8 cellular contexts compared by ENCODE assay signal in the genomic region with DNA sequence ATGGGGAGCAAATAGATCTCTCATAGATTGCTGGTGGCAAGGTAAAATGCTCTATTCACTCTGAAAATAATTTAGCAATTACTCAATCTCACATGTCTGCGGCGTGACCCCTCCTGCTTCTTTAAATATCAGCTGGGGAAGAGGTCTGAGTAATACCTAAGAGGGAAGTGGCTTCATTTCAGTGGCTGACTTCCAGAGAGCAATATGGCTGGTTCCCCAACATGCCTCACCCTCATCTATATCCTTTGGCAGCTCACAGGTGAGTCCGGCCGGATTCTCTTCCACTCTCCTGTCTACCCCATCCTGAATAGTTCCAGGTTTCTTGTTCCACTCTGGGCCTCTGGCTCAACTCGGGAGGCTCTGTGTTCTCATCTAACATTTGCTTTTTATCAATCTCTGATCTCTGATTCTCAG. TPM values are rescaled to one million over a fixed set of nuclear protein-coding genes. Genes with fewer than 3 reads are reported as not detected.
DNase-seq lines count a peak whose midpoint lies in the region; ATAC-seq, FAIRE-seq and TF ChIP-seq lines count a peak whose summit lies in the region.

A gene with protein sequence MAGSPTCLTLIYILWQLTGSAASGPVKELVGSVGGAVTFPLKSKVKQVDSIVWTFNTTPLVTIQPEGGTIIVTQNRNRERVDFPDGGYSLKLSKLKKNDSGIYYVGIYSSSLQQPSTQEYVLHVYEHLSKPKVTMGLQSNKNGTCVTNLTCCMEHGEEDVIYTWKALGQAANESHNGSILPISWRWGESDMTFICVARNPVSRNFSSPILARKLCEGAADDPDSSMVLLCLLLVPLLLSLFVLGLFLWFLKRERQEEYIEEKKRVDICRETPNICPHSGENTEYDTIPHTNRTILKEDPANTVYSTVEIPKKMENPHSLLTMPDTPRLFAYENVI (plus strand): TSS at position 150 of the 414 bp plus-strand sequence. CDS start 55 bp downstream, at position 205.

- H3K9me3 Mint-ChIP-seq in IgD-negative memory B cell = peaks cover 0 to 4% (median 0%) of the 10 kb centered on the region in 3 donors
- peaks cover 33% of the 10 kb centered on the region for H3K9me3 Mint-ChIP-seq in activated naive CD8-positive, alpha-beta T cell treated with anti-CD3 and anti-CD28 coated beads for 36 hours
- no peaks in the 10 kb centered on the region for H3K9me3 Mint-ChIP-seq in osteocyte (ENCODE audit: unreplicated experiment)

- H3K27me3 Mint-ChIP-seq in IgD-negative memory B cell = no peaks in the 10 kb centered on the region
- no peaks in the 10 kb centered on the region for H3K27me3 Mint-ChIP-seq in activated naive CD8-positive, alpha-beta T cell treated with anti-CD3 and anti-CD28 coated beads for 36 hours
- no peaks in the 10 kb centered on the region for H3K27me3 Mint-ChIP-seq in osteocyte (ENCODE audit: unreplicated experiment)

- H3K4me3 Mint-ChIP-seq in IgD-negative memory B cell (peak within 1 kb of the TSS; percentile 16 to 93 (median 86)), osteocyte (ENCODE audit: unreplicated experiment) (no peak within 1 kb of the TSS)
- H3K4me3 Mint-ChIP-seq in activated naive CD8-positive, alpha-beta T cell treated with anti-CD3 and anti-CD28 coated beads for 36 hours = peak within 1 kb of the TSS; percentile 89

- FAIRE-seq in D721Med (lab: Jason Lieb, UNC) = no peak

- peaks cover 3% of the 10 kb centered on the region for H3K36me3 Mint-ChIP-seq in IgD-negative memory B cell
- peaks cover 84% of the 10 kb centered on the region for H3K36me3 Mint-ChIP-seq in activated naive CD8-positive, alpha-beta T cell treated with anti-CD3 and anti-CD28 coated beads for 36 hours
- no peaks in the 10 kb centered on the region for H3K36me3 Mint-ChIP-seq in osteocyte (ENCODE audit: unreplicated experiment)

- H3K27ac Mint-ChIP-seq in IgD-negative memory B cell = peak within 1 kb of the TSS; percentile 6 to 91 (median 67)
- peak within 1 kb of the TSS; percentile 94 for H3K27ac Mint-ChIP-seq in activated naive CD8-positive, alpha-beta T cell treated with anti-CD3 and anti-CD28 coated beads for 36 hours
- H3K27ac Mint-ChIP-seq in osteocyte (ENCODE audit: unreplicated experiment) = no peak within 1 kb of the TSS

- ATAC-seq in GM21381 (IDR thresholded peaks at IDR 0.05; ENCODE audit: unreplicated experiment) = peak; percentile 43

- H3K4me1 Mint-ChIP-seq in IgD-negative memory B cell (peaks cover 35 to 44% (median 44%) of the 10 kb centered on the region in 3 donors), osteocyte (ENCODE audit: unreplicated experiment) (no peaks in the 10 kb centered on the region)
- H3K4me1 Mint-ChIP-seq in activated naive CD8-positive, alpha-beta T cell treated with anti-CD3 and anti-CD28 coated beads for 36 hours = peaks cover 72% of the 10 kb centered on the region

- TF ChIP-seq POLR2A in GM10847 (IDR thresholded peaks at IDR 0.05; ENCODE audit: extremely low read depth, insufficient read length) = peak; percentile 30

- TF ChIP-seq CTCF in D721Med (IDR thresholded peaks at IDR 0.05; ENCODE audit: insufficient read depth, missing control alignments) = no peak
- no peak for TF ChIP-seq CTCF in osteocyte (IDR thresholded peaks at IDR 0.05)

- DNase-seq in activated naive CD8-positive, alpha-beta T cell treated with anti-CD3 and anti-CD28 coated beads for 36 hours = peak; percentile 48
- DNase-seq in D721Med (ENCODE audit: insufficient read length, low spot score) (no peak), T-helper 9 cell (no peak), COLO668 (lab: John Stamatoyannopoulos, UW; ENCODE audit: unreplicated experiment) (no peak), osteocyte (ENCODE audit: extremely low spot score, unreplicated experiment) (no peak)

RNA-seq across cellular contexts. Expression of the gene that starts here (rescaled TPM):
- 26.8 TPM for polyA plus RNA-seq in IgD-negative memory B cell
- 100 to 1,000 TPM; 152 to 162 TPM for total RNA-seq in activated naive CD8-positive, alpha-beta T cell treated with anti-CD3 and anti-CD28 coated beads for 36 hours
- not detected in 2 replicates for total RNA-seq in osteocyte

Comparison
In these comparisons a context has a peak if more than half of its experiments do, and no peak if none do; other contexts are left out.
1. RNA of the gene that starts here (total RNA-seq): 152 to 162 TPM in activated naive CD8-positive, alpha-beta T cell treated with anti-CD3 and anti-CD28 coated beads for 36 hours; not detected in osteocyte; every median in the first group is over 100 times any median in the second.